Comparison of ENCODE assay signal across 14 cellular contexts in genomic region chr19:43342104-43342503, GRCh38. TPM values are rescaled to one million over a fixed set of nuclear protein-coding genes. Genes with fewer than 3 reads are reported as not detected.
DNase-seq lines count a peak whose midpoint lies in the region; ATAC-seq, FAIRE-seq and TF ChIP-seq lines count a peak whose summit lies in the region.
"Not testable (repeated sequence)": the region's sequence is repeated elsewhere in the genome, so short reads cannot be mapped to it uniquely, and the experiment has no call there.
"Had no signal": no experiment of that assay in that cellular context is flagged by ENCODE, and none has a peak within 500 bp of the region (broad histone marks: within the 10 kb centered on the region; RNA-seq: fewer than 3 reads in every experiment).

No MANE protein-coding gene starts in this region.

- not testable (repeated sequence) for BruUV-seq in HepG2 (replicated peaks; lab: Mats Ljungman, UMichigan)

- CTCF ChIA-PET in HepG2 (lab: Yijun Ruan, JAX; ENCODE audit: low intra/inter-chr PET ratio, low total read pairs) = not testable (repeated sequence)

- not testable (repeated sequence) for H3K4me1 ChIP-seq in HepG2 (ENCODE audit: insufficient read depth, low read length)

- not testable (repeated sequence) for H4K20me1 ChIP-seq in HepG2 (ENCODE audit: insufficient read depth, low read length)

- not testable (repeated sequence) for H3K79me2 ChIP-seq in HepG2 (ENCODE audit: insufficient read depth, low read length)

- not testable (repeated sequence) for H2AFZ ChIP-seq in HepG2 (ENCODE audit: low read length)

- not testable (repeated sequence) for TF ChIP-seq CTCF in HepG2 (CRISPR knock-in tag; IDR thresholded peaks at IDR 0.05)

- H3K4me2 ChIP-seq in HepG2 (ENCODE audit: low read depth, low read length) = not testable (repeated sequence)

- not testable (repeated sequence) for TF ChIP-seq EP300 in HepG2 (IDR thresholded peaks at IDR 0.05; ENCODE audit: low read depth in 2 of 2, low read length in 2 of 2); HepG2 (CRISPR knock-in tag; IDR thresholded peaks at IDR 0.05; ENCODE audit: borderline replicate concordance)

- not testable (repeated sequence) for H3K27ac ChIP-seq in HepG2 (ENCODE audit: extremely low read length, insufficient read depth, low read length)

- not testable (repeated sequence) for H3K9ac ChIP-seq in HepG2 (ENCODE audit: insufficient read depth, low read depth, low read length)

- H3K9me3 ChIP-seq in HepG2 (ENCODE audit: low read length) = not testable (repeated sequence)

- TF ChIP-seq RAD21 in HepG2 (CRISPR knock-in tag; IDR thresholded peaks at IDR 0.05) = not testable (repeated sequence)

- H3K36me3 ChIP-seq in HepG2 (replicated peaks in 1 of 2; ENCODE audit: control insufficient read depth in 1 of 2, insufficient read depth in 2 of 2, low read length in 2 of 2) = not testable (repeated sequence)

- ATAC-seq in HepG2 = not testable (repeated sequence)

- TF ChIP-seq POLR2A in HepG2 (IDR thresholded peaks at IDR 0.05; ENCODE audit: insufficient read depth in 1 of 2, low read depth in 2 of 2, low read length in 2 of 2) = not testable (repeated sequence)

- intact Hi-C loops in HepG2 (cut with micrococcal nuclease; ENCODE audit: unreplicated experiment) = not testable (repeated sequence)

- not testable (repeated sequence) for FAIRE-seq in HepG2 (lab: Jason Lieb, UNC)

- not testable (repeated sequence) for H3K4me3 ChIP-seq in HepG2 (replicated peaks in 1 of 3; ENCODE audit: insufficient read depth in 1 of 3, low read depth in 2 of 3, low read length in 3 of 3)

- POLR2A ChIA-PET in HepG2 (lab: Yijun Ruan, JAX) = not testable (repeated sequence)

- peak; percentile 92 for DNase-seq in DMS53 (lab: John Stamatoyannopoulos, UW)
- peak; percentile 91 for DNase-seq in M059J (ENCODE audit: low read depth)
- DNase-seq in NCI-H187 treated with DMSO at 0.1 percent for 48 hours (lab: John Stamatoyannopoulos, UW) = peak; percentile 7
- DNase-seq in NCI-H748 treated with DMSO at 0.1 percent for 48 hours (lab: John Stamatoyannopoulos, UW) = peak; percentile 98
- peak; percentile 87 for DNase-seq in SHP77 treated with DMSO at 0.1 percent for 48 hours (lab: John Stamatoyannopoulos, UW)
- DNase-seq in dermis blood vessel endothelial cell = peak; percentile 48
- peak; percentile 14 for DNase-seq in HepG2 (ENCODE audit: low spot score)

- in situ Hi-C loops in HepG2 (cut with HindIII; ENCODE audit: extremely low pct_ligation_motif_present, low pct_unique_long_range_greater_than_20kb) = not testable (repeated sequence)

- not testable (repeated sequence) for H3K27me3 ChIP-seq in HepG2 (ENCODE audit: control insufficient read depth in 1 of 2, insufficient read depth in 2 of 2, low read length in 2 of 2)

- WGBS in HepG2 (ENCODE audit: low lambda C conversion rate) = 7% methylated on average over 8 of the region's 8 CpGs

RNA-seq across cellular contexts. Expression of gene CD177, which starts 11.4 kb away (rescaled TPM):
- 1.4 and 3.3 TPM in 2 replicates for total RNA-seq in M059J (2014; rRNA removed; shearing (Covaris generic))
- 0.05 TPM in 1 of 2 replicates, not detected in the other for total RNA-seq in dermis blood vessel endothelial cell
- total RNA-seq in HepG2 (2016; rRNA removed; fragmentation: Illumina TruSeq; extraction: Trizol) = not detected in 2 replicates
- total RNA-seq in HepG2 (2016; cell fraction: cytosol; rRNA removed; fragmentation: Illumina TruSeq; extraction: Trizol; ENCODE audit: low read depth) = not detected in 2 replicates
- total RNA-seq in HepG2 (2016; cell fraction: insoluble cytoplasmic fraction; rRNA removed; fragmentation: Illumina TruSeq; extraction: Trizol) = not detected in 2 replicates
- total RNA-seq in HepG2 (2016; cell fraction: membrane; rRNA removed; fragmentation: Illumina TruSeq; extraction: Trizol) = not detected in 2 replicates
- not detected in 2 replicates for total RNA-seq in HepG2 (2016; cell fraction: nucleus; rRNA removed; fragmentation: Illumina TruSeq; extraction: Trizol)
- not detected in 2 replicates for polyA plus RNA-seq in HepG2 (2011; rRNA removed)
- polyA plus RNA-seq in HepG2 (2011; cell fraction: cytosol; rRNA removed) = not detected in 2 replicates
- polyA plus RNA-seq in HepG2 (2011; cell fraction: nucleus; rRNA removed) = not detected in 2 replicates
- not detected in 2 replicates for polyA plus RNA-seq in HepG2 (2012)
- polyA plus RNA-seq in HepG2 (2016; cell fraction: cytosol; fragmentation: Illumina TruSeq; extraction: Trizol; ENCODE audit: low read depth) = not detected in 2 replicates
- polyA plus RNA-seq in HepG2 (2016; cell fraction: insoluble cytoplasmic fraction; fragmentation: Illumina TruSeq; extraction: Trizol; ENCODE audit: low read depth) = not detected in 2 replicates
- not detected in 2 replicates for polyA plus RNA-seq in HepG2 (2016; cell fraction: membrane; fragmentation: Illumina TruSeq; extraction: Trizol; ENCODE audit: low read depth)
- polyA plus RNA-seq in HepG2 (2016; cell fraction: nucleus; fragmentation: Illumina TruSeq; extraction: Trizol; ENCODE audit: insufficient read depth, low read depth) = not detected in 2 replicates
- 1.4 TPM in 1 of 2 replicates, not detected in the other for polyA minus RNA-seq in HepG2 (2011; rRNA and poly(A)+ RNA removed; ENCODE audit: low replicate concordance)
- not detected in 2 replicates for polyA minus RNA-seq in HepG2 (2011; cell fraction: cytosol; rRNA and poly(A)+ RNA removed)
- not detected in 2 replicates for polyA minus RNA-seq in HepG2 (2011; cell fraction: nucleus; rRNA and poly(A)+ RNA removed)
- total RNA-seq: activated CD4-positive, alpha-beta T cell treated with anti-CD3 and anti-CD28 coated beads, Interleukin-2, amount 10 ng/mL, durations not matched to agents 7 days and 5 days; activated naive CD4-positive, alpha-beta T cell treated with anti-CD3 and anti-CD28 coated beads, Interleukin-2, amount 50 U/mL, for 72 hours; K562; mucosa of gallbladder; neural crest cell; T-helper 17 cell had no signal
- polyA plus RNA-seq: K562, small intestine had no signal

Comparison
In these comparisons a context has a peak if more than half of its experiments do, and no peak if none do; other contexts are left out.
1. DNase-seq: peak in every context shown above with its lines; median percentile 98 in NCI-H748 treated with DMSO at 0.1 percent for 48 hours; 92 in DMS53; 91 in M059J; 87 in SHP77 treated with DMSO at 0.1 percent for 48 hours; 48 in dermis blood vessel endothelial cell; 14 in HepG2; 7 in NCI-H187 treated with DMSO at 0.1 percent for 48 hours.